In genomic region chr16:1354815-1355214, GRCh38 we compare ENCODE assay signal across 16 cellular contexts.
"Had no signal": no experiment of that assay in that cellular context is flagged by ENCODE, and none has a peak within 500 bp of the region (broad histone marks: within the 10 kb centered on the region; RNA-seq: fewer than 3 reads in every experiment).

No MANE protein-coding gene starts in this region.

- H3K4me2 ChIP-seq: SK-N-SH, smooth muscle cell had no signal

- H3K4me3 ChIP-seq: colonic mucosa, esophagus squamous epithelium, ovary, right lobe of liver, smooth muscle cell, thoracic aorta had no signal

- H3K36me3 ChIP-seq: colonic mucosa, ovary, thoracic aorta had no signal

- H3K9ac ChIP-seq: SK-N-SH had no signal

- ATAC-seq: right lobe of liver had no signal

- DNase-seq: activated CD4-positive, alpha-beta T cell treated with anti-CD3 and anti-CD28 coated beads for 48 hours; activated CD8-positive, alpha-beta memory T cell treated with anti-CD3 and anti-CD28 coated beads, Interleukin-2, amount 50 U/mL, for 48 hours; activated naive CD4-positive, alpha-beta T cell; caudate nucleus; colonic mucosa; esophagus squamous epithelium; hypothalamus; kidney glomerular epithelial cell; ovary; right lobe of liver; SK-N-SH; T-helper 1 cell; WERI-Rb-1 had no signal

- H3K27ac ChIP-seq: colonic mucosa, esophagus squamous epithelium, ovary, right lobe of liver, thoracic aorta, WERI-Rb-1 had no signal

- H3K27me3 ChIP-seq: colonic mucosa, esophagus squamous epithelium, ovary, right lobe of liver had no signal

- H3K4me3 Mint-ChIP-seq: activated T-helper 1 cell treated with anti-CD3 and anti-CD28 coated beads, Interleukin-12 subunit alpha, Interleukin-12 subunit beta, Interleukin-2, Interleukin-4 antibody, amounts not matched to agents 30 ng/mL and 10 ng/mL and 1 ng/mL, durations not matched to agents 14 hours and 24 hours and 36 hours had no signal

- H3K27ac Mint-ChIP-seq: activated T-helper 1 cell treated with anti-CD3 and anti-CD28 coated beads, Interleukin-12 subunit alpha, Interleukin-12 subunit beta, Interleukin-2, Interleukin-4 antibody, amounts not matched to agents 30 ng/mL and 10 ng/mL and 1 ng/mL, durations not matched to agents 14 hours and 24 hours and 36 hours had no signal

- H3K9me3 Mint-ChIP-seq: activated T-helper 1 cell treated with anti-CD3 and anti-CD28 coated beads, Interleukin-12 subunit alpha, Interleukin-12 subunit beta, Interleukin-2, Interleukin-4 antibody, amounts not matched to agents 30 ng/mL and 10 ng/mL and 1 ng/mL, durations not matched to agents 14 hours and 24 hours and 36 hours had no signal

- H3K9me3 ChIP-seq: colonic mucosa, esophagus squamous epithelium, ovary, right lobe of liver, SK-N-SH, thoracic aorta had no signal
